19 cellular contexts compared by ENCODE assay signal in genomic region chr3:123332124-123332641, GRCh38.
DNase-seq lines count a peak whose midpoint lies in the region; ATAC-seq and TF ChIP-seq lines count a peak whose summit lies in the region.
"Had no signal": no experiment of that assay in that cellular context is flagged by ENCODE, and none has a peak within 500 bp of the region (broad histone marks: within the 10 kb centered on the region; RNA-seq: fewer than 3 reads in every experiment).

No MANE protein-coding gene starts in this region.

- H3K36me3 Mint-ChIP-seq in T-helper 2 cell treated with Interferon-gamma antibody and Interleukin-4, amounts not matched to agents 5 μg/mL and 100 μg/mL, for 36 hours (ENCODE audit: low read depth): no peaks in the 10 kb centered on the region
- H3K36me3 Mint-ChIP-seq: activated CD4-positive, alpha-beta memory T cell treated with anti-CD3 and anti-CD28 coated beads for 36 hours had no signal

- peak overlapping the region; percentile 90; the same call in 1 of the 2 replicates for H3K4me2 ChIP-seq in BLaER1

- H3K4me3 Mint-ChIP-seq in T-helper 2 cell treated with Interferon-gamma antibody and Interleukin-4, amounts not matched to agents 5 μg/mL and 100 μg/mL, for 36 hours: no peak overlapping the region
- H3K4me3 Mint-ChIP-seq: activated B cell treated with CpG ODN at 0.5 μM for 24 hours; activated CD4-positive, alpha-beta memory T cell treated with anti-CD3 and anti-CD28 coated beads for 36 hours had no signal

- H3K27me3 ChIP-seq in BLaER1 (peaks cover 6% of the 10 kb centered on the region; the same call in 1 of the 2 replicates), RWPE2 (ENCODE audit: insufficient read depth, poor library complexity, severe bottlenecking) (no peaks in the 10 kb centered on the region), heart right ventricle (no peaks in the 10 kb centered on the region)

- TF ChIP-seq CTCF in RWPE2 (IDR thresholded peaks at IDR 0.05; ENCODE audit: poor library complexity, severe bottlenecking): no peak
- TF ChIP-seq CTCF in heart right ventricle (IDR thresholded peaks at IDR 0.05): no peak

- intact Hi-C loops in heart right ventricle (cut with DNase I) (loop anchor here in 4 of 10 donors (5.0 kb wide), 3 partner anchors 55 to 115 kb away; partner anchors contain the start of gene ADCY5 (in 3 of the 4)), posterior vena cava (cut with DNase I) (loop anchor here (5.0 to 10.0 kb wide), 2 partner anchors 113 to 115 kb away; partner anchors contain the start of gene ADCY5 (in 2 of the 2))

- H3K27me3 Mint-ChIP-seq in T-helper 2 cell treated with Interferon-gamma antibody and Interleukin-4, amounts not matched to agents 5 μg/mL and 100 μg/mL, for 36 hours (ENCODE audit: low read depth): no peaks in the 10 kb centered on the region
- H3K27me3 Mint-ChIP-seq: activated CD4-positive, alpha-beta memory T cell treated with anti-CD3 and anti-CD28 coated beads for 36 hours had no signal

- H3K27ac ChIP-seq in BLaER1 (no peak overlapping the region), RWPE2 (ENCODE audit: poor library complexity, severe bottlenecking) (no peak overlapping the region), heart right ventricle (peak overlapping the region; percentile 72 to 96 (median 88))
- H3K27ac ChIP-seq: BLaER1 treated with 17β-estradiol and CSF1 and Interleukin-3, amounts not matched to agents 10 nM and 100 nM; neutrophil had no signal

- no peak overlapping the region for H3K4me3 ChIP-seq in BLaER1
- no peak overlapping the region for H3K4me3 ChIP-seq in RWPE2 (ENCODE audit: severe bottlenecking)
- H3K4me3 ChIP-seq in heart right ventricle: no peak overlapping the region
- H3K4me3 ChIP-seq: BLaER1 treated with 17β-estradiol and CSF1 and Interleukin-3, amounts not matched to agents 10 nM and 100 nM had no signal

- ATAC-seq in RWPE2 (ENCODE audit: low read depth) (no peak), heart right ventricle (peak in 2 of 8 donors; percentile 2 to 11), HG02884 (IDR thresholded peaks at IDR 0.05; ENCODE audit: unreplicated experiment) (no peak)

- no peaks in the 10 kb centered on the region for H3K9me3 Mint-ChIP-seq in T-helper 2 cell treated with Interferon-gamma antibody and Interleukin-4, amounts not matched to agents 5 μg/mL and 100 μg/mL, for 36 hours
- H3K9me3 Mint-ChIP-seq: activated B cell treated with CpG ODN at 0.5 μM for 24 hours; activated CD4-positive, alpha-beta memory T cell treated with anti-CD3 and anti-CD28 coated beads for 36 hours had no signal

- H3K36me3 ChIP-seq in BLaER1: no peaks in the 10 kb centered on the region
- H3K36me3 ChIP-seq in RWPE2 (ENCODE audit: low read depth): no peaks in the 10 kb centered on the region
- peaks cover 0 to 7% (median 0%) of the 10 kb centered on the region in 9 donors for H3K36me3 ChIP-seq in heart right ventricle
- H3K36me3 ChIP-seq: BLaER1 treated with 17β-estradiol and CSF1 and Interleukin-3, amounts not matched to agents 10 nM and 100 nM; neutrophil had no signal

- H3K9me3 ChIP-seq in BLaER1 (no peaks in the 10 kb centered on the region), RWPE2 (ENCODE audit: severe bottlenecking) (no peaks in the 10 kb centered on the region), heart right ventricle (no peaks in the 10 kb centered on the region)
- H3K9me3 ChIP-seq: neutrophil had no signal

- DNase-seq in RWPE2 (ENCODE audit: low spot score) (peak; percentile 51), heart right ventricle (no peak), posterior vena cava (ENCODE audit: low spot score) (peak; percentile 72), COLO829 (ENCODE audit: low spot score) (no peak), NCI-H1092 treated with DMSO at 0.1 percent for 48 hours (lab: John Stamatoyannopoulos, UW) (no peak)
- DNase-seq in T-helper 2 cell treated with Interferon-gamma antibody and Interleukin-4, amounts not matched to agents 5 μg/mL and 100 μg/mL, for 36 hours (ENCODE audit: low spot score): no peak
- DNase-seq: activated B cell treated with CpG ODN at 0.5 μM for 24 hours; activated CD4-positive, alpha-beta memory T cell treated with anti-CD3 and anti-CD28 coated beads for 36 hours; activated naive CD4-positive, alpha-beta T cell treated with Interleukin-2 at 50 U/mL for 16 hours; activated T-cell treated with anti-CD3 and anti-CD28 coated beads, Interleukin-2, amount 50 U/mL, for 1 hour; anterior cingulate cortex; HCEC 1CT; MM.1S; NCI-H526 treated with DMSO at 0.1 percent for 48 hours; T-helper 9 cell had no signal

- H3K4me1 ChIP-seq in BLaER1: peaks cover 100% of the 10 kb centered on the region
- no peaks in the 10 kb centered on the region for H3K4me1 ChIP-seq in RWPE2 (ENCODE audit: insufficient read depth, poor library complexity, severe bottlenecking)
- H3K4me1 ChIP-seq in heart right ventricle: peaks cover 15 to 90% (median 57%) of the 10 kb centered on the region in 9 donors

- H3K4me1 Mint-ChIP-seq in T-helper 2 cell treated with Interferon-gamma antibody and Interleukin-4, amounts not matched to agents 5 μg/mL and 100 μg/mL, for 36 hours (ENCODE audit: low read depth): peaks cover 5% of the 10 kb centered on the region
- H3K4me1 Mint-ChIP-seq: activated B cell treated with CpG ODN at 0.5 μM for 24 hours had no signal

- H3K27ac Mint-ChIP-seq in T-helper 2 cell treated with Interferon-gamma antibody and Interleukin-4, amounts not matched to agents 5 μg/mL and 100 μg/mL, for 36 hours: no peak overlapping the region
- H3K27ac Mint-ChIP-seq: activated B cell treated with CpG ODN at 0.5 μM for 24 hours; activated CD4-positive, alpha-beta memory T cell treated with anti-CD3 and anti-CD28 coated beads for 36 hours had no signal

- H3K9ac ChIP-seq in BLaER1: no peak overlapping the region
- H3K9ac ChIP-seq: BLaER1 treated with 17β-estradiol and CSF1 and Interleukin-3, amounts not matched to agents 10 nM and 100 nM had no signal

- no peaks in the 10 kb centered on the region for H4K20me1 ChIP-seq in BLaER1

- 65 to 68% methylated on average over 15 of the region's 15 CpGs for WGBS in heart right ventricle, 2 donors

Comparison
In these comparisons a context has a peak if more than half of its experiments do, and no peak if none do; other contexts are left out.
1. H3K27ac ChIP-seq: peak in heart right ventricle (10 of 10); none in BLaER1 (single experiment) and RWPE2 (single experiment).
2. DNase-seq: peak in RWPE2 (single experiment) and posterior vena cava (single experiment); none in heart right ventricle (0 of 2), COLO829 (single experiment), T-helper 2 cell treated with Interferon-gamma antibody and Interleukin-4, amounts not matched to agents 5 μg/mL and 100 μg/mL, for 36 hours (single experiment) and NCI-H1092 treated with DMSO at 0.1 percent for 48 hours (single experiment).